23 cellular contexts compared by ENCODE assay signal in the genomic region with DNA sequence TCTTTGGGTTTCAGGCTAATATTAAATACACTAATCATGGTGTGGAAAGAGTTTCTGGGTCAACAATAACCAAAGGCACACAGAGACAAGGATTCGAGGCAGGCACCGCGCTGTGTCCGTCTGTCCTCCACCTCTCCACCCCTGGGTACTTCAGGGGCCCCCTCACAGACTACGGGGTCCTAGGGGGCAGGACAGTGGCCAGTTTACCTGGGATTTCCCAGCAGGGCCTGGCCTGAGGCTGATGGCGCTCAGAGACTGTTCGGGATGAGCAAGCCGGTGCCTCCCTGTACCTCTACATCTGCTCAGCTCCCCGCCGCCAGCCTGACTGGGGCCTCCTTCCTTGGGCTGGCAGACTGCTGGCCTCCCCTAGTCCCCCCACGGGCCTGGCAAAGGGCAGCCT. TPM values are rescaled to one million over a fixed set of nuclear protein-coding genes. Genes with fewer than 3 reads are reported as not detected.
DNase-seq lines count a peak whose midpoint lies in the region; ATAC-seq, FAIRE-seq and TF ChIP-seq lines count a peak whose summit lies in the region.
"Had no signal": no experiment of that assay in that cellular context is flagged by ENCODE, and none has a peak within 500 bp of the region (broad histone marks: within the 10 kb centered on the region; RNA-seq: fewer than 3 reads in every experiment).

No MANE protein-coding gene starts in this region.

- WGBS in K562 (ENCODE audit: insufficient coverage, low coverage, missing lambda C conversion rate): 95% methylated on average over 11 of the region's 11 CpGs
- 82 to 95% (median 89%) methylated on average over 8 to 11 of the region's 11 CpGs for WGBS in spleen, 5 donors

- H3K4me1 ChIP-seq in K562 (replicated peaks in 1 of 2; ENCODE audit: control insufficient read depth in 2 of 2, insufficient read depth in 2 of 2, low read length in 2 of 2): peaks cover 20 to 47% of the 10 kb centered on the region in 2 experiments
- peaks cover 0 to 40% (median 16%) of the 10 kb centered on the region in 6 donors for H3K4me1 ChIP-seq in spleen

- TF ChIP-seq CTCF in HL-60 (IDR thresholded peaks at IDR 0.05; ENCODE audit: insufficient read depth, low read length) (no peak), K562 (IDR thresholded peaks at IDR 0.05 in 2 of 3, conservative IDR thresholded peaks at IDR 0.05 in 1 of 3; ENCODE audit: insufficient read depth in 2 of 3, low read depth in 1 of 3, low read length in 3 of 3) (no peak), spleen (IDR thresholded peaks at IDR 0.05 in 8 of 11, conservative IDR thresholded peaks at IDR 0.05 in 3 of 11) (no peak), omental fat pad (IDR thresholded peaks at IDR 0.05) (no peak)

- no peak for TF ChIP-seq POLR2A in K562 (conservative IDR thresholded peaks at IDR 0.05)
- no peak for TF ChIP-seq POLR2A in spleen (IDR thresholded peaks at IDR 0.05)

- POLR2A ChIA-PET in K562 (lab: Yijun Ruan, JAX): interaction anchor here (0.5 to 3.3 kb wide), 4 partner anchors 12 to 111 kb away, joined by 3 to 12 read pairs (median 4); no protein-coding TSS in a partner anchor

- in situ Hi-C loops in K562 (cut with MboI): no loop called here

- no peaks in the 10 kb centered on the region for H3K79me2 ChIP-seq in K562 (ENCODE audit: control insufficient read depth, insufficient read depth, low read length)

- no peaks in the 10 kb centered on the region for H4K20me1 ChIP-seq in K562 (replicated peaks; ENCODE audit: control insufficient read depth, insufficient read depth, low read length)

- no peak for FAIRE-seq in K562 (lab: Jason Lieb, UNC)

- TF ChIP-seq EP300 in K562 (IDR thresholded peaks at IDR 0.05; ENCODE audit: low read length): no peak

- ATAC-seq in K562 (no peak), GM21528 (IDR thresholded peaks at IDR 0.05; ENCODE audit: low FRiP score, unreplicated experiment) (no peak), omental fat pad (ENCODE audit: low FRiP score) (no peak), HG02763 (IDR thresholded peaks at IDR 0.05; ENCODE audit: unreplicated experiment) (no peak)
- ATAC-seq: activated CD4-positive, CD25-positive, alpha-beta regulatory T cell treated with anti-CD3 and anti-CD28 coated beads, Interleukin-2, amount 50 U/mL, for 24 hours; activated CD8-positive, alpha-beta memory T cell treated with anti-CD3 and anti-CD28 coated beads, Interleukin-2, amount 10 ng/mL, durations not matched to agents 7 days and 5 days; activated T-cell treated with anti-CD3 and anti-CD28 coated beads, Interleukin-2, amount 50 U/mL, for 4 hours; effector memory CD8-positive, alpha-beta T cell; PC-3; stimulated activated memory B cell treated with anti-CD40 and anti-IgM and Interleukin-4, amounts not matched to agents 10 μg/mL and 1 μg/mL and 100 μg/mL, for 72 hours had no signal

- intact Hi-C loops in K562 (cut with micrococcal nuclease) (loop anchor here (2.0 kb wide), 1 partner anchor 17 kb away; no protein-coding TSS in a partner anchor), spleen (cut with DNase I; ENCODE audit: low total_unique reads) (no loop called here)

- no peaks in the 10 kb centered on the region for H3K9me1 ChIP-seq in K562 (ENCODE audit: control insufficient read depth, insufficient read depth, low read length)

- no peak overlapping the region for H2AFZ ChIP-seq in K562 (ENCODE audit: low read depth, low read length)

- CTCF ChIA-PET in K562 (lab: Yijun Ruan, JAX; ENCODE audit: low intra/inter-chr PET ratio): no interaction called here

- H3K4me2 ChIP-seq in K562 (ENCODE audit: insufficient read depth, low read length): no peak overlapping the region

- DNase-seq in HL-60 (ENCODE audit: low read depth in 1 of 2, low spot score in 1 of 2): no peak
- no peak for DNase-seq in K562 (ENCODE audit: extremely low read depth in 1 of 4, low spot score in 3 of 4)
- DNase-seq in mesenteric fat pad (ENCODE audit: low spot score): peak; percentile 73
- no peak for DNase-seq in spleen
- no peak for DNase-seq in omental fat pad (ENCODE audit: low spot score)
- DNase-seq in NCI-H748 treated with DMSO at 0.1 percent for 48 hours (lab: John Stamatoyannopoulos, UW): no peak
- DNase-seq: activated CD4-positive, alpha-beta T cell treated with anti-CD3 and anti-CD28 coated beads, Interleukin-2, amount 50 U/mL, for 4 hours; activated CD8-positive, alpha-beta memory T cell treated with anti-CD3 and anti-CD28 coated beads, Interleukin-2, amount 10 ng/mL, durations not matched to agents 7 days and 5 days; activated T-cell treated with anti-CD3 and anti-CD28 coated beads, Interleukin-2, amount 50 U/mL, for 4 hours; COR-L47; cortex of kidney; effector memory CD8-positive, alpha-beta T cell; NCI-H2171; NCI-H524; nephron progenitor cell; NK-92 treated with Interleukin-12 subunit alpha and Interleukin-12 subunit beta, amount 100 ng/mL, for 24 hours; PC-3; SHP77 treated with DMSO at 0.1 percent for 48 hours; T-helper 2 cell had no signal

- BruUV-seq in K562 (replicated peaks; lab: Mats Ljungman, UMichigan): no TSS peak

- H3K9me3 ChIP-seq in K562 (replicated peaks; ENCODE audit: control insufficient read depth, insufficient read depth, low read depth, low read length) (no peaks in the 10 kb centered on the region), spleen (no peaks in the 10 kb centered on the region)

- peak overlapping the region in 1 of 2 experiments; percentile 65; a peak in 1 of 4 replicates for H3K9ac ChIP-seq in K562 (ENCODE audit: insufficient read depth in 1 of 2, low read depth in 2 of 2, low read length in 2 of 2)

- H3K4me3 ChIP-seq in HL-60 (replicated peaks; ENCODE audit: insufficient read depth, low read length) (no peak overlapping the region), K562 (no peak overlapping the region), spleen (no peak overlapping the region)

- H3K27ac ChIP-seq in HL-60 (replicated peaks) (peak overlapping the region; percentile 85), K562 (ENCODE audit: extremely low read depth, low read depth, low read length) (peak overlapping the region; percentile 73; the same call in 1 of the 3 replicates), spleen (peak overlapping the region in 7 of 8 donors; percentile 46 to 80 (median 68))

- H3K36me3 ChIP-seq in K562 (ENCODE audit: control insufficient read depth, insufficient read depth, low read length): no peaks in the 10 kb centered on the region
- H3K36me3 ChIP-seq in spleen: no peaks in the 10 kb centered on the region

- TF ChIP-seq RAD21 in K562 (CRISPR knock-in tag; conservative IDR thresholded peaks at IDR 0.05 in 1 of 2, IDR thresholded peaks at IDR 0.05 in 1 of 2): no peak

- no peaks in the 10 kb centered on the region for H3K27me3 ChIP-seq in HL-60 (ENCODE audit: insufficient read depth, poor library complexity, severe bottlenecking)
- H3K27me3 ChIP-seq in K562 (ENCODE audit: control insufficient read depth in 2 of 2, insufficient read depth in 2 of 2, low read length in 2 of 2): no peaks in the 10 kb centered on the region
- no peaks in the 10 kb centered on the region for H3K27me3 ChIP-seq in spleen (replicated peaks in 1 of 7)

TF ChIP-seq in K562, 482 proteins besides CTCF, POLR2A, EP300 and RAD21 (continues in another document):
- TF ChIP-seq SMARCA5 (IDR thresholded peaks at IDR 0.05) (no peak), ZNF830 (CRISPR knock-in tag; IDR thresholded peaks at IDR 0.05) (no peak), EHMT2 (IDR thresholded peaks at IDR 0.05) (no peak), TSC22D4 (tag; IDR thresholded peaks at IDR 0.05) (no peak), ZC3H4 (CRISPR knock-in tag; IDR thresholded peaks at IDR 0.05; ENCODE audit: borderline replicate concordance) (no peak), ARID3A (IDR thresholded peaks at IDR 0.05; ENCODE audit: borderline replicate concordance, low read depth, low read length) (no peak)

RNA-seq across cellular contexts. Expression of gene EIF5, which starts 18.1 kb away (rescaled TPM):
- 338 and 574 TPM in 2 replicates for total RNA-seq in K562 (2011; cell fraction: chromatin; rRNA removed; ENCODE audit: low replicate concordance)
- total RNA-seq in K562 (2011; cell fraction: nucleolus; rRNA removed): 188 and 198 TPM in 2 replicates
- total RNA-seq in K562 (2011; cell fraction: nucleoplasm; rRNA removed): 241 and 245 TPM in 2 replicates
- total RNA-seq in K562 (2014; rRNA removed) (118 and 174 TPM in 2 replicates), K562 (2014; rRNA removed; fragmentation: Illumina TruSeq; extraction: Trizol) (197 and 205 TPM in 2 replicates), K562 (2015; rRNA removed; fragmentation: Illumina TruSeq; extraction: Trizol) (176 and 190 TPM in 2 replicates), K562 (2021) (278 and 314 TPM in 2 replicates), mesenteric fat pad (267 TPM), spleen (100 to 1,000 TPM; 173 to 261 (median 228) TPM), omental fat pad (100 to 1,000 TPM; 157 to 399 (median 292) TPM)
- polyA plus RNA-seq in K562 (2011; rRNA removed) (347 and 442 TPM in 2 replicates), K562 (2014; fragmentation: Illumina TruSeq; extraction: Trizol) (192 and 286 TPM in 2 replicates), K562 (2014; fragmentation: Nextera tagmentation; extraction: Ambion mirVana) (100 to 1,000 TPM in 1 of 2 experiments, 10 to 100 TPM in 1; 92.7 to 126 TPM), K562 (2014; rRNA removed) (134 and 152 TPM in 2 replicates), spleen (10 to 100 TPM; 31.9 to 60.0 (median 46.8) TPM)
- 171 and 226 TPM in 2 replicates for polyA plus RNA-seq in K562 (2011; cell fraction: cytosol; rRNA removed)
- polyA plus RNA-seq in K562 (2011; cell fraction: nucleus; rRNA removed): 223 and 263 TPM in 2 replicates
- polyA plus RNA-seq in K562 (2012): 203 and 316 TPM in 2 replicates
- 449 and 508 TPM in 2 replicates for polyA minus RNA-seq in K562 (2011; rRNA and poly(A)+ RNA removed)
- 113 and 158 TPM in 2 replicates for polyA minus RNA-seq in K562 (2011; cell fraction: cytosol; rRNA and poly(A)+ RNA removed)
- 117 and 192 TPM in 2 replicates for polyA minus RNA-seq in K562 (2011; cell fraction: nucleus; rRNA and poly(A)+ RNA removed)
